18 cellular contexts compared by ENCODE assay signal in genomic region chrX:69080912-69081465, GRCh38.
"Had no signal": no experiment of that assay in that cellular context is flagged by ENCODE, and none has a peak within 500 bp of the region (broad histone marks: within the 10 kb centered on the region; RNA-seq: fewer than 3 reads in every experiment).

No MANE protein-coding gene starts in this region.

- ATAC-seq: activated T-helper 17 cell treated with anti-CD3 and anti-CD28 coated beads, Interleukin-2, amount 50 U/mL, for 72 hours; gastroesophageal sphincter; heart right ventricle; left cardiac atrium; right cardiac atrium had no signal

- H3K4me3 Mint-ChIP-seq: activated T-helper 17 cell treated with anti-CD3 and anti-CD28 coated beads, Interleukin-2, amount 50 U/mL, for 72 hours; endodermal cell; naive B cell; stimulated activated naive CD8-positive, alpha-beta T cell treated with anti-CD3 and anti-CD28 coated beads, Interleukin-15, Interleukin-2, amounts not matched to agents 100 ng/mL and 50 ng/mL, for 24 hours; type B pancreatic cell had no signal

- H3K36me3 ChIP-seq: ascending aorta, gastroesophageal sphincter, heart right ventricle had no signal

- H3K27ac Mint-ChIP-seq: activated T-helper 17 cell treated with anti-CD3 and anti-CD28 coated beads, Interleukin-2, amount 50 U/mL, for 72 hours; endodermal cell; naive B cell; progenitor cell of endocrine pancreas; stimulated activated naive CD8-positive, alpha-beta T cell treated with anti-CD3 and anti-CD28 coated beads, Interleukin-15, Interleukin-2, amounts not matched to agents 100 ng/mL and 50 ng/mL, for 24 hours; type B pancreatic cell had no signal

- H3K4me3 ChIP-seq: ascending aorta, dorsolateral prefrontal cortex, gastroesophageal sphincter, heart right ventricle had no signal

- H3K4me1 Mint-ChIP-seq: activated T-helper 17 cell treated with anti-CD3 and anti-CD28 coated beads, Interleukin-2, amount 50 U/mL, for 72 hours; naive B cell had no signal

- H3K4me1 ChIP-seq: ascending aorta, gastroesophageal sphincter, heart right ventricle had no signal

- H3K9me3 Mint-ChIP-seq: activated T-helper 17 cell treated with anti-CD3 and anti-CD28 coated beads, Interleukin-2, amount 50 U/mL, for 72 hours; stimulated activated naive CD8-positive, alpha-beta T cell treated with anti-CD3 and anti-CD28 coated beads, Interleukin-15, Interleukin-2, amounts not matched to agents 100 ng/mL and 50 ng/mL, for 24 hours; type B pancreatic cell had no signal

- H3K27me3 ChIP-seq: gastroesophageal sphincter had no signal

- H3K9me3 ChIP-seq: ascending aorta, gastroesophageal sphincter, heart right ventricle had no signal

- H3K27me3 Mint-ChIP-seq: activated T-helper 17 cell treated with anti-CD3 and anti-CD28 coated beads, Interleukin-2, amount 50 U/mL, for 72 hours; stimulated activated naive CD8-positive, alpha-beta T cell treated with anti-CD3 and anti-CD28 coated beads, Interleukin-15, Interleukin-2, amounts not matched to agents 100 ng/mL and 50 ng/mL, for 24 hours; type B pancreatic cell had no signal

- H3K27ac ChIP-seq: ascending aorta, dorsolateral prefrontal cortex, gastroesophageal sphincter, heart right ventricle had no signal

- DNase-seq: activated CD4-positive, alpha-beta T cell treated with anti-CD3 and anti-CD28 coated beads for 1 hour; activated CD4-positive, alpha-beta T cell treated with anti-CD3 and anti-CD28 coated beads, Interleukin-2, amount 50 U/mL, for 4 hours; activated naive CD4-positive, alpha-beta T cell treated with Interleukin-2 at 50 U/mL for 16 hours; activated T-cell treated with anti-CD3 and anti-CD28 coated beads for 4 hours; endodermal cell; heart right ventricle; left cardiac atrium; naive B cell; right cardiac atrium; T-helper 1 cell; T1000 had no signal

- H3K36me3 Mint-ChIP-seq: naive B cell, type B pancreatic cell had no signal
